2 cellular contexts compared by ENCODE assay signal in genomic region chr19:16651421-16652188, GRCh38.
TF ChIP-seq lines count a peak whose summit lies in the region.

No MANE protein-coding gene starts in this region.

TF ChIP-seq in K562, 482 proteins besides CTCF, POLR2A, EP300 and RAD21:
- peak; percentile 94 for TF ChIP-seq SMARCA5 (IDR thresholded peaks at IDR 0.05)
- TF ChIP-seq ADNP (tag; IDR thresholded peaks at IDR 0.05): peak; percentile 37; the same call in 1 of the 2 replicates
- 0 out of 2 replicates have a peak, but pooled peaks have one; percentile 52 for TF ChIP-seq PTBP1 (IDR thresholded peaks at IDR 0.05; ENCODE audit: low read depth, low read length)
- TF ChIP-seq ETV1 (tag; conservative IDR thresholded peaks at IDR 0.05; ENCODE audit: low read depth): peak; percentile 41
- TF ChIP-seq RBM25 (IDR thresholded peaks at IDR 0.05; ENCODE audit: low read depth, low read length, severe bottlenecking): peak; percentile 96
- TF ChIP-seq BCOR (IDR thresholded peaks at IDR 0.05): 0 out of 2 replicates have a peak, but pooled peaks have one; percentile 29

TF ChIP-seq in HepG2, 621 proteins besides CTCF, POLR2A, EP300 and RAD21:
- TF ChIP-seq RBFOX2 (IDR thresholded peaks at IDR 0.05; ENCODE audit: low read depth, low read length) (peak; percentile 34; the same call in 1 of the 2 replicates), ZMYM3 (CRISPR knock-in tag; IDR thresholded peaks at IDR 0.05) (peak; percentile 79)
